Comparison of ENCODE assay signal across 2 cellular contexts in genomic region chr7:88791891-88792290, GRCh38.
TF ChIP-seq lines count a peak whose summit lies in the region.

No MANE protein-coding gene starts in this region.

TF ChIP-seq in liver, 16 proteins besides CTCF, POLR2A, EP300 and RAD21:
- TF ChIP-seq GABPA (IDR thresholded peaks at IDR 0.05 in 1 of 2, conservative IDR thresholded peaks at IDR 0.05 in 1 of 2) (no peak), FOXA1 (IDR thresholded peaks at IDR 0.05) (no peak), RXRA (IDR thresholded peaks at IDR 0.05) (peak; percentile 17 to 47), TAF1 (conservative IDR thresholded peaks at IDR 0.05) (peak; percentile 36), MAX (IDR thresholded peaks at IDR 0.05) (no peak), YY1 (IDR thresholded peaks at IDR 0.05) (no peak), SP1 (IDR thresholded peaks at IDR 0.05) (peak; percentile 68), HNF4A (conservative IDR thresholded peaks at IDR 0.05) (peak; percentile 20 to 57), HNF4G (IDR thresholded peaks at IDR 0.05) (peak; percentile 31), REST (IDR thresholded peaks at IDR 0.05) (no peak)
TF ChIP-seq in liver: peak in this region for 5.

TF ChIP-seq in HepG2, 621 proteins besides CTCF, POLR2A, EP300 and RAD21:
- no peak for TF ChIP-seq ETV5 (CRISPR knock-in tag; IDR thresholded peaks at IDR 0.05; ENCODE audit: borderline replicate concordance)
- TF ChIP-seq ZFP36L1 (CRISPR knock-in tag; IDR thresholded peaks at IDR 0.05), result no peak
- no peak for TF ChIP-seq BCLAF1 (IDR thresholded peaks at IDR 0.05)
TF ChIP-seq in HepG2: peak in this region for 0.
